Comparison of ENCODE assay signal across 13 cellular contexts in the genomic region with DNA sequence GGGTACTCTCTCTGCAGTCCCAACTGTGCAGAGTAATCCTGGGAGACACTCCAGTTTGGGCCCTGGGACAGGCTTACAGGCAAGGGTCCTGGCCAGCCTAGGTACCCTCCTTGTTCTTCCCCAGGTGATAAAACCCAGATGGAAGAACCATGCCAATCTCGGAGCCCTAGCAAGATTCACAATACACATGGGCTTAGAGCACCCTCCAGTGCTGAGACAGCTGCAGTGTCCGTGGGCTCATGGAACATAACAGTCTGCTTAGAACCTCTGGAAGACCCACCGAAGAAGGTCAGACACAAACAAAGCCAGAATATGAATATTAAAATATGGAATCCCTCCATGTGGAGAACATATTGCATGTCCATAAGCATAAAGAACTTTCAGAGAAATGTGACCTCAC.
A peak's percentile ranks its signal among the peaks of the same experiment; 100 is the strongest.
DNase-seq lines count a peak whose midpoint lies in the region; ATAC-seq and TF ChIP-seq lines count a peak whose summit lies in the region.
"Had no signal": no experiment of that assay in that cellular context is flagged by ENCODE, and none has a peak within 500 bp of the region (broad histone marks: within the 10 kb centered on the region; RNA-seq: fewer than 3 reads in every experiment).

No MANE protein-coding gene starts in this region.

- H3K27me3 ChIP-seq in SU-DHL-6 (ENCODE audit: low read length) = no peaks in the 10 kb centered on the region

- H4K20me1 ChIP-seq in SU-DHL-6 (ENCODE audit: low read depth, low read length) = no peaks in the 10 kb centered on the region

- H3K9me3 Mint-ChIP-seq in stimulated activated naive CD8-positive, alpha-beta T cell treated with anti-CD3 and anti-CD28 coated beads, Interleukin-15, amount 100 ng/mL, for 72 hours = peaks cover 0 to 4% of the 10 kb centered on the region in 2 donors
- H3K9me3 Mint-ChIP-seq in immature natural killer cell = peaks cover 2 to 30% (median 15%) of the 10 kb centered on the region in 6 donors
- peaks cover 11% of the 10 kb centered on the region for H3K9me3 Mint-ChIP-seq in stimulated activated effector memory CD8-positive, alpha-beta T cell treated with anti-CD3 and anti-CD28 coated beads, Interleukin-12 subunit alpha, Interleukin-12 subunit beta, amount 100 ng/mL, for 72 hours
- H3K9me3 Mint-ChIP-seq: activated CD4-positive, alpha-beta T cell treated with anti-CD3 and anti-CD28 coated beads, Interleukin-2, amount 10 ng/mL, durations not matched to agents 24 days and 14 days had no signal

- no peaks in the 10 kb centered on the region for H3K9me2 ChIP-seq in SU-DHL-6 (replicated peaks; ENCODE audit: insufficient read depth, low read length)

- ATAC-seq in stimulated activated naive CD8-positive, alpha-beta T cell treated with anti-CD3 and anti-CD28 coated beads, Interleukin-15, Interleukin-2, amounts not matched to agents 100 U/mL and 50 U/mL, for 24 hours = peak; percentile 14
- no peak for ATAC-seq in stimulated activated naive CD8-positive, alpha-beta T cell treated with anti-CD3 and anti-CD28 coated beads, Interleukin-15, amount 100 ng/mL, for 72 hours
- ATAC-seq in HG02852 (IDR thresholded peaks at IDR 0.05; ENCODE audit: unreplicated experiment) = peak; percentile 56
- no peak for ATAC-seq in stimulated activated effector memory CD8-positive, alpha-beta T cell treated with anti-CD3 and anti-CD28 coated beads, Interleukin-12 subunit alpha, Interleukin-12 subunit beta, amount 100 ng/mL, for 72 hours
- ATAC-seq: Panc1, psoas muscle had no signal

- H3K79me2 ChIP-seq in SU-DHL-6 (ENCODE audit: insufficient read depth, low read length) = no peaks in the 10 kb centered on the region

- H3K4me1 Mint-ChIP-seq in stimulated activated naive CD8-positive, alpha-beta T cell treated with anti-CD3 and anti-CD28 coated beads, Interleukin-15, amount 100 ng/mL, for 72 hours = no peaks in the 10 kb centered on the region
- no peaks in the 10 kb centered on the region for H3K4me1 Mint-ChIP-seq in immature natural killer cell
- H3K4me1 Mint-ChIP-seq in stimulated activated effector memory CD8-positive, alpha-beta T cell treated with anti-CD3 and anti-CD28 coated beads, Interleukin-12 subunit alpha, Interleukin-12 subunit beta, amount 100 ng/mL, for 72 hours = no peaks in the 10 kb centered on the region
- H3K4me1 Mint-ChIP-seq: activated CD4-positive, alpha-beta T cell treated with anti-CD3 and anti-CD28 coated beads, Interleukin-2, amount 10 ng/mL, durations not matched to agents 24 days and 14 days had no signal

- H3K36me3 Mint-ChIP-seq in immature natural killer cell = no peaks in the 10 kb centered on the region
- H3K36me3 Mint-ChIP-seq in stimulated activated effector memory CD8-positive, alpha-beta T cell treated with anti-CD3 and anti-CD28 coated beads, Interleukin-12 subunit alpha, Interleukin-12 subunit beta, amount 100 ng/mL, for 72 hours = no peaks in the 10 kb centered on the region

- H3K4me3 ChIP-seq in SU-DHL-6 (ENCODE audit: insufficient read depth, low read length, poor library complexity, severe bottlenecking) = no peak overlapping the region
- H3K4me3 ChIP-seq: psoas muscle had no signal

- peak overlapping the region in 1 of 2 donors; percentile 37 for H3K27ac Mint-ChIP-seq in stimulated activated naive CD8-positive, alpha-beta T cell treated with anti-CD3 and anti-CD28 coated beads, Interleukin-15, amount 100 ng/mL, for 72 hours
- H3K27ac Mint-ChIP-seq in immature natural killer cell = no peak overlapping the region
- H3K27ac Mint-ChIP-seq in stimulated activated effector memory CD8-positive, alpha-beta T cell treated with anti-CD3 and anti-CD28 coated beads, Interleukin-12 subunit alpha, Interleukin-12 subunit beta, amount 100 ng/mL, for 72 hours = no peak overlapping the region
- H3K27ac Mint-ChIP-seq: activated CD4-positive, alpha-beta T cell treated with anti-CD3 and anti-CD28 coated beads, Interleukin-2, amount 10 ng/mL, durations not matched to agents 24 days and 14 days had no signal

- no peaks in the 10 kb centered on the region for H3F3A ChIP-seq in SU-DHL-6 (ENCODE audit: insufficient read depth)

- no peak for DNase-seq in stimulated activated naive CD8-positive, alpha-beta T cell treated with anti-CD3 and anti-CD28 coated beads, Interleukin-15, Interleukin-2, amounts not matched to agents 100 U/mL and 50 U/mL, for 24 hours
- no peak for DNase-seq in stimulated activated naive CD8-positive, alpha-beta T cell treated with anti-CD3 and anti-CD28 coated beads, Interleukin-15, amount 100 ng/mL, for 72 hours
- DNase-seq in kidney tubule cell (ENCODE audit: low spot score) (no peak), immature natural killer cell (no peak)
- no peak for DNase-seq in effector CD4-positive, alpha-beta T cell
- no peak for DNase-seq in stimulated activated effector memory CD8-positive, alpha-beta T cell treated with anti-CD3 and anti-CD28 coated beads, Interleukin-12 subunit alpha, Interleukin-12 subunit beta, amount 100 ng/mL, for 72 hours (ENCODE audit: low spot score in 2 of 2)
- DNase-seq: activated CD4-positive, alpha-beta T cell treated with anti-CD3 and anti-CD28 coated beads, Interleukin-2, amount 10 ng/mL, durations not matched to agents 24 days and 14 days; activated T-cell treated with anti-CD3 and anti-CD28 coated beads, Interleukin-2, amount 50 U/mL, for 1 hour; caudate nucleus; psoas muscle had no signal

- peak overlapping the region; percentile 86 for H2AFZ ChIP-seq in SU-DHL-6 (ENCODE audit: low read depth, low read length, severe bottlenecking)

- peak; percentile 48 for TF ChIP-seq CTCF in SU-DHL-6 (IDR thresholded peaks at IDR 0.05; ENCODE audit: insufficient read depth, low read length, poor library complexity, severe bottlenecking)

- H3K4me2 ChIP-seq in SU-DHL-6 (ENCODE audit: low read depth, low read length, poor library complexity, severe bottlenecking) = no peak overlapping the region

- H3K4me3 Mint-ChIP-seq in stimulated activated naive CD8-positive, alpha-beta T cell treated with anti-CD3 and anti-CD28 coated beads, Interleukin-15, amount 100 ng/mL, for 72 hours = no peak overlapping the region
- no peak overlapping the region for H3K4me3 Mint-ChIP-seq in immature natural killer cell
- H3K4me3 Mint-ChIP-seq in stimulated activated effector memory CD8-positive, alpha-beta T cell treated with anti-CD3 and anti-CD28 coated beads, Interleukin-12 subunit alpha, Interleukin-12 subunit beta, amount 100 ng/mL, for 72 hours = no peak overlapping the region
- H3K4me3 Mint-ChIP-seq: activated CD4-positive, alpha-beta T cell treated with anti-CD3 and anti-CD28 coated beads, Interleukin-2, amount 10 ng/mL, durations not matched to agents 24 days and 14 days had no signal

- no peak overlapping the region for H3K9ac ChIP-seq in SU-DHL-6 (ENCODE audit: low read length)

- no peak overlapping the region for H3K27ac ChIP-seq in SU-DHL-6 (ENCODE audit: low read depth, low read length)
- H3K27ac ChIP-seq: psoas muscle had no signal

- no peaks in the 10 kb centered on the region for H3K9me3 ChIP-seq in SU-DHL-6 (ENCODE audit: insufficient read depth, low read length)
- H3K9me3 ChIP-seq: psoas muscle had no signal

- H3K27me3 Mint-ChIP-seq in stimulated activated naive CD8-positive, alpha-beta T cell treated with anti-CD3 and anti-CD28 coated beads, Interleukin-15, amount 100 ng/mL, for 72 hours = no peaks in the 10 kb centered on the region
- peaks cover 0 to 1% (median 0%) of the 10 kb centered on the region in 3 donors for H3K27me3 Mint-ChIP-seq in immature natural killer cell (ENCODE audit: low read depth in 3 of 3)
- H3K27me3 Mint-ChIP-seq: activated CD4-positive, alpha-beta T cell treated with anti-CD3 and anti-CD28 coated beads, Interleukin-2, amount 10 ng/mL, durations not matched to agents 24 days and 14 days had no signal

- no peaks in the 10 kb centered on the region for H3K36me3 ChIP-seq in SU-DHL-6 (ENCODE audit: low read length)

Comparison
In these comparisons a context has a peak if more than half of its experiments do, and no peak if none do; other contexts are left out.
1. ATAC-seq: peak in stimulated activated naive CD8-positive, alpha-beta T cell treated with anti-CD3 and anti-CD28 coated beads, Interleukin-15, Interleukin-2, amounts not matched to agents 100 U/mL and 50 U/mL, for 24 hours (single experiment) and HG02852 (single experiment); none in stimulated activated naive CD8-positive, alpha-beta T cell treated with anti-CD3 and anti-CD28 coated beads, Interleukin-15, amount 100 ng/mL, for 72 hours (single experiment) and stimulated activated effector memory CD8-positive, alpha-beta T cell treated with anti-CD3 and anti-CD28 coated beads, Interleukin-12 subunit alpha, Interleukin-12 subunit beta, amount 100 ng/mL, for 72 hours (single experiment).